ENCODE assay signal across 24 cellular contexts in the genomic region with DNA sequence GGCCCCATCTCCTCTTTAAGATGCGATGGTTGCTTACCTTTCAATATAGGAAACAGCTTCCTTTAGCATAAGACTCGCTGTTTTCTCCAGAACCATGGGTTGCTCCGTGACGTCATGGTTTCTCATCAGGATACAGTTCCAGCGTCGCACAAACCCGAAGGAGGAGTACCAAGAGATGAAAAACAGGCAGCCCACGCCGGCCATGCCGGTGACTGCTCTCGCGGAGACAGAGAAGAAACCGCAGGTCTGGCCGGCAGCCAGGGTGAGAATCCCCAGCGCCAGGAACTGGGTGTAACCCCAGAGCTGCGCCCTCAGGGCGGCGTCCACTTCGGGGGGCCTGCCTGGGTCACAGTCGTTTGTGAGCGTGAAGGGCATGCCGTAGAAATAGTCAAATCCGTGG. TPM values are rescaled to one million over a fixed set of nuclear protein-coding genes. Genes with fewer than 3 reads are reported as not detected.
A peak's percentile ranks its signal among the peaks of the same experiment; 100 is the strongest.
DNase-seq lines count a peak whose midpoint lies in the region; ATAC-seq, FAIRE-seq and TF ChIP-seq lines count a peak whose summit lies in the region.
"Had no signal": no experiment of that assay in that cellular context is flagged by ENCODE, and none has a peak within 500 bp of the region (broad histone marks: within the 10 kb centered on the region; RNA-seq: fewer than 3 reads in every experiment).

No MANE protein-coding gene starts in this region.

- TF ChIP-seq RAD21 in HCT116 (IDR thresholded peaks at IDR 0.05; ENCODE audit: low read depth) = no peak

- DNase-seq in HCT116 (ENCODE audit: low read depth, low spot score) = no peak
- DNase-seq in RPMI8226 = peak; percentile 57
- peak; percentile 75 for DNase-seq in chondrocyte (ENCODE audit: low spot score)
- DNase-seq in urothelium cell line (ENCODE audit: low spot score) = peak; percentile 11
- no peak for DNase-seq in activated gamma-delta T cell (lab: John Stamatoyannopoulos, UW)
- no peak for DNase-seq in stimulated activated naive CD4-positive, alpha-beta T cell treated with Interleukin-2 at 50 U/mL for 16 hours (lab: John Stamatoyannopoulos, UW)
- DNase-seq: 8988T; ACHN; AML-193; BE2C; Caco-2; CD4-positive, alpha-beta memory T cell; DMS153; DND-41; H9; HFFc6 had no signal

- H3K4me1 Mint-ChIP-seq in chondrocyte (ENCODE audit: low read depth) = no peaks in the 10 kb centered on the region
- H3K4me1 Mint-ChIP-seq: CD4-positive, alpha-beta memory T cell had no signal

- peaks cover 5 to 8% of the 10 kb centered on the region in 2 experiments; a peak in 2 of 4 replicates for H3K4me1 ChIP-seq in HCT116 (ENCODE audit: control insufficient read depth in 1 of 2, insufficient read depth in 2 of 2, low read length in 2 of 2)
- H3K4me1 ChIP-seq: A549, BE2C had no signal

- no peaks in the 10 kb centered on the region for H3K27me3 Mint-ChIP-seq in chondrocyte (ENCODE audit: low read depth)
- H3K27me3 Mint-ChIP-seq: CD4-positive, alpha-beta memory T cell had no signal

- no peak for FAIRE-seq in urothelium cell line (lab: Jason Lieb, UNC)
- FAIRE-seq: A549, G401.6, GM12892, GM19239 had no signal

- H3K27me3 ChIP-seq in HCT116 (ENCODE audit: insufficient read depth, low read length) = no peaks in the 10 kb centered on the region
- H3K27me3 ChIP-seq: BE2C; BLaER1 treated with 17β-estradiol and CSF1 and Interleukin-3, amounts not matched to agents 10 nM and 100 nM had no signal

- TF ChIP-seq POLR2A in HCT116 (IDR thresholded peaks at IDR 0.05; ENCODE audit: borderline replicate concordance, extremely low read depth, insufficient read depth, insufficient read length) = no peak

- peaks cover 4% of the 10 kb centered on the region for H3K9me3 Mint-ChIP-seq in chondrocyte (ENCODE audit: low read depth)
- H3K9me3 Mint-ChIP-seq: HFFc6 had no signal

- TF ChIP-seq CTCF in HCT116 (IDR thresholded peaks at IDR 0.05 in 2 of 3, conservative IDR thresholded peaks at IDR 0.05 in 1 of 3; ENCODE audit: borderline replicate concordance in 1 of 3, insufficient read depth in 1 of 3, low read depth in 2 of 3, low read length in 2 of 3) = no peak
- TF ChIP-seq CTCF in chondrocyte (IDR thresholded peaks at IDR 0.05) = no peak

- POLR2A ChIA-PET in HCT116 (lab: Charles Lee) = no interaction called here

- no peaks in the 10 kb centered on the region for H3K36me3 ChIP-seq in HCT116 (ENCODE audit: control insufficient read depth in 1 of 2, insufficient read depth in 2 of 2, low read length in 2 of 2)
- H3K36me3 ChIP-seq: BE2C had no signal

- intact Hi-C loops in HCT116 (cut with micrococcal nuclease) = no loop called here

- RAD21 ChIA-PET in HCT116 (lab: Charles Lee; ENCODE audit: low non-redundant PET in 1 of 2, low total read pairs in 2 of 2, uncharacterized antibody in 2 of 2, unreplicated experiment in 2 of 2) = no interaction called here

- CTCF ChIA-PET in HCT116 (lab: Charles Lee) = no interaction called here

- H3K4me2 ChIP-seq in HCT116 (ENCODE audit: low read length) = peak overlapping the region; percentile 77
- H3K4me2 ChIP-seq: A549; BLaER1 treated with 17β-estradiol and CSF1 and Interleukin-3, amounts not matched to agents 10 nM and 100 nM; GM23338 had no signal

- no peaks in the 10 kb centered on the region for H3K79me2 ChIP-seq in HCT116 (ENCODE audit: insufficient read depth, low read length)

- peak overlapping the region; percentile 17; the same call in 1 of the 2 replicates for H3K9ac ChIP-seq in HCT116 (ENCODE audit: low read length)
- H3K9ac ChIP-seq: BLaER1 treated with 17β-estradiol and CSF1 and Interleukin-3, amounts not matched to agents 10 nM and 100 nM had no signal

- peak overlapping the region; percentile 41; the same call in 1 of the 2 replicates for H3K27ac ChIP-seq in HCT116 (ENCODE audit: low read depth, low read length)
- H3K27ac ChIP-seq: A549; BLaER1 treated with 17β-estradiol and CSF1 and Interleukin-3, amounts not matched to agents 10 nM and 100 nM had no signal

- H4K20me1 ChIP-seq in HCT116 (ENCODE audit: insufficient read depth) = no peaks in the 10 kb centered on the region
- H4K20me1 ChIP-seq: BLaER1 treated with 17β-estradiol and CSF1 and Interleukin-3, amounts not matched to agents 10 nM and 100 nM had no signal

- H3K9me3 ChIP-seq in HCT116 (ENCODE audit: control insufficient read depth in 1 of 2, insufficient read depth in 1 of 2, low read depth in 1 of 2, low read length in 2 of 2) = no peaks in the 10 kb centered on the region
- H3K9me3 ChIP-seq: A549, BE2C, Caco-2 had no signal

- no TSS peak for BruUV-seq in HCT116 (replicated peaks; lab: Mats Ljungman, UMichigan)

- ATAC-seq in HCT116 (peak; percentile 79), GM19324 (IDR thresholded peaks at IDR 0.05; ENCODE audit: low FRiP score, unreplicated experiment) (no peak)
- ATAC-seq: A549, GM23338 had no signal

- H3K4me3 Mint-ChIP-seq in chondrocyte (ENCODE audit: unreplicated experiment) = no peak overlapping the region
- H3K4me3 Mint-ChIP-seq: CD14-positive monocyte; CD4-positive, alpha-beta memory T cell; GM23338; H9; HFFc6 had no signal

- no peak overlapping the region for H3K27ac Mint-ChIP-seq in chondrocyte (ENCODE audit: unreplicated experiment)
- H3K27ac Mint-ChIP-seq: CD14-positive monocyte, GM23338, H9, HFFc6 had no signal

- peaks cover 31% of the 10 kb centered on the region for H3K36me3 Mint-ChIP-seq in chondrocyte (ENCODE audit: low read depth)

- H3K4me3 ChIP-seq in HCT116 (replicated peaks in 1 of 2; ENCODE audit: low read depth in 1 of 2, low read length in 2 of 2) = peak overlapping the region; percentile 26 to 52
- H3K4me3 ChIP-seq: A549; BLaER1 treated with 17β-estradiol and CSF1 and Interleukin-3, amounts not matched to agents 10 nM and 100 nM; GM23338 had no signal

- peak overlapping the region; percentile 74 for H2AFZ ChIP-seq in HCT116 (ENCODE audit: low read depth, low read length, poor library complexity, severe bottlenecking)
- H2AFZ ChIP-seq: GM23338 had no signal

- H3K9me2 ChIP-seq in HCT116 (ENCODE audit: insufficient read depth) = no peaks in the 10 kb centered on the region

TF ChIP-seq in HCT116, 20 proteins besides CTCF, POLR2A, EP300 and RAD21:
- TF ChIP-seq, protein P1, sequence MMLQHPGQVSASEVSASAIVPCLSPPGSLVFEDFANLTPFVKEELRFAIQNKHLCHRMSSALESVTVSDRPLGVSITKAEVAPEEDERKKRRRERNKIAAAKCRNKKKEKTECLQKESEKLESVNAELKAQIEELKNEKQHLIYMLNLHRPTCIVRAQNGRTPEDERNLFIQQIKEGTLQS (IDR thresholded peaks at IDR 0.05) = no peak
- TF ChIP-seq YY1 (IDR thresholded peaks at IDR 0.05; ENCODE audit: extremely low read depth, insufficient replicate concordance, low read depth, low read length) (no peak), EZH2phosphoT487 (IDR thresholded peaks at IDR 0.05; ENCODE audit: borderline replicate concordance) (no peak), SRF (IDR thresholded peaks at IDR 0.05; ENCODE audit: low read depth) (no peak), CEBPB (IDR thresholded peaks at IDR 0.05; ENCODE audit: low read depth) (no peak), SP1 (IDR thresholded peaks at IDR 0.05; ENCODE audit: low read depth) (no peak), SIN3A (IDR thresholded peaks at IDR 0.05; ENCODE audit: low read depth) (no peak), EGR1 (IDR thresholded peaks at IDR 0.05; ENCODE audit: low read depth) (no peak), TCF7L2 (IDR thresholded peaks at IDR 0.05; ENCODE audit: borderline replicate concordance, extremely low read depth, insufficient read depth, insufficient read length) (no peak), ELF1 (IDR thresholded peaks at IDR 0.05; ENCODE audit: borderline replicate concordance, low read depth) (no peak), REST (IDR thresholded peaks at IDR 0.05; ENCODE audit: low read depth) (no peak), FOSL1 (IDR thresholded peaks at IDR 0.05; ENCODE audit: low read depth) (no peak)
TF ChIP-seq in HCT116: peak in this region for 0.

RNA-seq across cellular contexts. Expression of gene ARSD, which starts 11.4 kb away (rescaled TPM):
- total RNA-seq in HCT116 (2021; ENCODE audit: unreplicated experiment) = 8.0 TPM
- polyA plus RNA-seq in HCT116 (2012) = 7.2 and 8.4 TPM in 2 replicates
- total RNA-seq in chondrocyte = 27.4 to 36.4 TPM (median 35.3 TPM) in 3 replicates

Comparison
In these comparisons a context has a peak if more than half of its experiments do, and no peak if none do; other contexts are left out.
1. DNase-seq: peak in RPMI8226 (single experiment), chondrocyte (single experiment) and urothelium cell line (single experiment); none in HCT116 (single experiment), activated gamma-delta T cell (single experiment) and stimulated activated naive CD4-positive, alpha-beta T cell treated with Interleukin-2 at 50 U/mL for 16 hours (single experiment).